In the genomic region with DNA sequence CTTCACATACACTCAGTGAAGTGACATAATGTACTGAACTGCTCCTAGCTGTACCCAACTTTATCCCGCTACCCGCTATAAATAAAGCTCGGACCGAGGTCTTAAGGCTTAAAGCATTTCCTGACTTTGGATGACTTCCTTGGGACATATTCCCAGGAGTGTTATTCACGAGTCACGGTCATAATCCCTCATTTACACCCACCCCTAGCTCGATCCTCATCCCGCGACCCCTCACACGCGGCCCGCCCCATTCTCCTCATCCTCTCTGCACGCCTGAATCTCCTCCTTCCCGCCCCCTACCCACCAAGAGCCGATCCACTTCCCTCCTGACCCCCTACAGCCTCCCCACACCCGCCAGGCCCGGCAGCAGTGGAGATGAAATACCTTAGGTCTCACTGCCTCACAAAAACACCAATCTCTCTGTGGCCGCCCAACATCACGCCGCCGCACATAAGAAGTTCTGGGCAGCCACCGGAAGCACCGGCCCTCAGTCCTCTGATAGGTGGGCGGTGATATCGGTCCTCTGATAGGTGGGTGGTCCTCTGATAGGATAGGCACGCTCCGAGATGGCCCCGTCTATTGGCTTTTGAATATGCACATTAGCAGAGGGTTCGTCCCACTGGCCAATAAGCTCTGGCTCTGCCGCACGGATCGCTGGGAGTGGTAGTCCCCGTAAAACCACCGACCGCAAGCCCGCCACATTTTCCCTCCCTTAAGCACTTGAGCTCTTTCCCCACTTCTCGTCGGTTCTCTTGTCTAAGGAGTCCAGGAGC, we compare ENCODE assay signal across 1 cellular context.
TF ChIP-seq lines count a peak whose summit lies in the region.

A gene with protein sequence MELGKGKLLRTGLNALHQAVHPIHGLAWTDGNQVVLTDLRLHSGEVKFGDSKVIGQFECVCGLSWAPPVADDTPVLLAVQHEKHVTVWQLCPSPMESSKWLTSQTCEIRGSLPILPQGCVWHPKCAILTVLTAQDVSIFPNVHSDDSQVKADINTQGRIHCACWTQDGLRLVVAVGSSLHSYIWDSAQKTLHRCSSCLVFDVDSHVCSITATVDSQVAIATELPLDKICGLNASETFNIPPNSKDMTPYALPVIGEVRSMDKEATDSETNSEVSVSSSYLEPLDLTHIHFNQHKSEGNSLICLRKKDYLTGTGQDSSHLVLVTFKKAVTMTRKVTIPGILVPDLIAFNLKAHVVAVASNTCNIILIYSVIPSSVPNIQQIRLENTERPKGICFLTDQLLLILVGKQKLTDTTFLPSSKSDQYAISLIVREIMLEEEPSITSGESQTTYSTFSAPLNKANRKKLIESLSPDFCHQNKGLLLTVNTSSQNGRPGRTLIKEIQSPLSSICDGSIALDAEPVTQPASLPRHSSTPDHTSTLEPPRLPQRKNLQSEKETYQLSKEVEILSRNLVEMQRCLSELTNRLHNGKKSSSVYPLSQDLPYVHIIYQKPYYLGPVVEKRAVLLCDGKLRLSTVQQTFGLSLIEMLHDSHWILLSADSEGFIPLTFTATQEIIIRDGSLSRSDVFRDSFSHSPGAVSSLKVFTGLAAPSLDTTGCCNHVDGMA (minus strand): TSS at position 462 of the 773 bp plus-strand sequence. CDS start 7,897 bp downstream, outside the sequence.

TF ChIP-seq in K562, 482 proteins besides CTCF, POLR2A, EP300 and RAD21 (continued from another document and continues in another):
- TF ChIP-seq ZNF280A (IDR thresholded peaks at IDR 0.05; ENCODE audit: low read depth, partially characterized antibody), result no peak
- TF ChIP-seq, protein P1, sequence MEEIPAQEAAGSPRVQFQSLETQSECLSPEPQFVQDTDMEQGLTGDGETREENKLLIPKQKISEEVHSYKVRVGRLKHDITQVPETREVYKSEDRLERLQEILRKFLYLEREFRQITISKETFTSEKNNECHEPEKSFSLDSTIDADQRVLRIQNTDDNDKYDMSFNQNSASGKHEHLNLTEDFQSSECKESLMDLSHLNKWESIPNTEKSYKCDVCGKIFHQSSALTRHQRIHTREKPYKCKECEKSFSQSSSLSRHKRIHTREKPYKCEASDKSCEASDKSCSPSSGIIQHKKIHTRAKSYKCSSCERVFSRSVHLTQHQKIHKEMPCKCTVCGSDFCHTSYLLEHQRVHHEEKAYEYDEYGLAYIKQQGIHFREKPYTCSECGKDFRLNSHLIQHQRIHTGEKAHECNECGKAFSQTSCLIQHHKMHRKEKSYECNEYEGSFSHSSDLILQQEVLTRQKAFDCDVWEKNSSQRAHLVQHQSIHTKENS (CRISPR knock-in tag; IDR thresholded peaks at IDR 0.05), result no peak
- no peak for TF ChIP-seq KLF6 (CRISPR knock-in tag; IDR thresholded peaks at IDR 0.05; ENCODE audit: borderline replicate concordance)
- TF ChIP-seq ZBTB33 (CRISPR knock-in tag; IDR thresholded peaks at IDR 0.05), result no peak; the same call in 1 of the 2 replicates
- TF ChIP-seq HES1 (IDR thresholded peaks at IDR 0.05; ENCODE audit: low read depth), result no peak
- TF ChIP-seq GABPB1 (CRISPR knock-in tag; IDR thresholded peaks at IDR 0.05), result peak; percentile 94
- TF ChIP-seq NRF1 (conservative IDR thresholded peaks at IDR 0.05 in 1 of 2, IDR thresholded peaks at IDR 0.05 in 1 of 2), result peak; percentile 49 to 65
- no peak for TF ChIP-seq CHD4 (IDR thresholded peaks at IDR 0.05; ENCODE audit: insufficient read depth, insufficient replicate concordance, low read depth, low read length, poor library complexity, severe bottlenecking)
- no peak for TF ChIP-seq MXI1 (IDR thresholded peaks at IDR 0.05; ENCODE audit: low read depth, low read length)
- TF ChIP-seq SMARCA5 (IDR thresholded peaks at IDR 0.05), result peak; percentile 17; the same call in 1 of the 2 replicates
- TF ChIP-seq, protein P2, sequence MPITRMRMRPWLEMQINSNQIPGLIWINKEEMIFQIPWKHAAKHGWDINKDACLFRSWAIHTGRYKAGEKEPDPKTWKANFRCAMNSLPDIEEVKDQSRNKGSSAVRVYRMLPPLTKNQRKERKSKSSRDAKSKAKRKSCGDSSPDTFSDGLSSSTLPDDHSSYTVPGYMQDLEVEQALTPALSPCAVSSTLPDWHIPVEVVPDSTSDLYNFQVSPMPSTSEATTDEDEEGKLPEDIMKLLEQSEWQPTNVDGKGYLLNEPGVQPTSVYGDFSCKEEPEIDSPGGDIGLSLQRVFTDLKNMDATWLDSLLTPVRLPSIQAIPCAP (CRISPR knock-in tag; IDR thresholded peaks at IDR 0.05; ENCODE audit: borderline replicate concordance), result no peak
- peak; percentile 61 for TF ChIP-seq ELF2 (CRISPR knock-in tag; IDR thresholded peaks at IDR 0.05)
- peak; percentile 94 for TF ChIP-seq RBFOX2 (IDR thresholded peaks at IDR 0.05; ENCODE audit: low read depth, low read length)
- peak; percentile 99 for TF ChIP-seq MBD2 (IDR thresholded peaks at IDR 0.05; ENCODE audit: borderline replicate concordance, low read depth)
- TF ChIP-seq ATF2 (CRISPR knock-in tag; IDR thresholded peaks at IDR 0.05), result no peak
- TF ChIP-seq FOSL1 (tag; conservative IDR thresholded peaks at IDR 0.05), result no peak
- no peak for TF ChIP-seq SPI1 (IDR thresholded peaks at IDR 0.05; ENCODE audit: borderline replicate concordance, low read depth, low read length)
- TF ChIP-seq, protein P3, sequence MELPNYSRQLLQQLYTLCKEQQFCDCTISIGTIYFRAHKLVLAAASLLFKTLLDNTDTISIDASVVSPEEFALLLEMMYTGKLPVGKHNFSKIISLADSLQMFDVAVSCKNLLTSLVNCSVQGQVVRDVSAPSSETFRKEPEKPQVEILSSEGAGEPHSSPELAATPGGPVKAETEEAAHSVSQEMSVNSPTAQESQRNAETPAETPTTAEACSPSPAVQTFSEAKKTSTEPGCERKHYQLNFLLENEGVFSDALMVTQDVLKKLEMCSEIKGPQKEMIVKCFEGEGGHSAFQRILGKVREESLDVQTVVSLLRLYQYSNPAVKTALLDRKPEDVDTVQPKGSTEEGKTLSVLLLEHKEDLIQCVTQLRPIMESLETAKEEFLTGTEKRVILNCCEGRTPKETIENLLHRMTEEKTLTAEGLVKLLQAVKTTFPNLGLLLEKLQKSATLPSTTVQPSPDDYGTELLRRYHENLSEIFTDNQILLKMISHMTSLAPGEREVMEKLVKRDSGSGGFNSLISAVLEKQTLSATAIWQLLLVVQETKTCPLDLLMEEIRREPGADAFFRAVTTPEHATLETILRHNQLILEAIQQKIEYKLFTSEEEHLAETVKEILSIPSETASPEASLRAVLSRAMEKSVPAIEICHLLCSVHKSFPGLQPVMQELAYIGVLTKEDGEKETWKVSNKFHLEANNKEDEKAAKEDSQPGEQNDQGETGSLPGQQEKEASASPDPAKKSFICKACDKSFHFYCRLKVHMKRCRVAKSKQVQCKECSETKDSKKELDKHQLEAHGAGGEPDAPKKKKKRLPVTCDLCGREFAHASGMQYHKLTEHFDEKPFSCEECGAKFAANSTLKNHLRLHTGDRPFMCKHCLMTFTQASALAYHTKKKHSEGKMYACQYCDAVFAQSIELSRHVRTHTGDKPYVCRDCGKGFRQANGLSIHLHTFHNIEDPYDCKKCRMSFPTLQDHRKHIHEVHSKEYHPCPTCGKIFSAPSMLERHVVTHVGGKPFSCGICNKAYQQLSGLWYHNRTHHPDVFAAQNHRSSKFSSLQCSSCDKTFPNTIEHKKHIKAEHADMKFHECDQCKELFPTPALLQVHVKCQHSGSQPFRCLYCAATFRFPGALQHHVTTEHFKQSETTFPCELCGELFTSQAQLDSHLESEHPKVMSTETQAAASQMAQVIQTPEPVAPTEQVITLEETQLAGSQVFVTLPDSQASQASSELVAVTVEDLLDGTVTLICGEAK (IDR thresholded peaks at IDR 0.05), result peak; percentile 89
- TF ChIP-seq, protein P3 (CRISPR knock-in tag; IDR thresholded peaks at IDR 0.05), result no peak
- no peak for TF ChIP-seq MCM2 (IDR thresholded peaks at IDR 0.05; ENCODE audit: low read depth)
- peak; percentile 39 for TF ChIP-seq C11orf30 (IDR thresholded peaks at IDR 0.05; ENCODE audit: low read depth)
- peak; percentile 91 for TF ChIP-seq HBP1 (CRISPR knock-in tag; IDR thresholded peaks at IDR 0.05)
- no peak for TF ChIP-seq ZNF316 (IDR thresholded peaks at IDR 0.05)
- TF ChIP-seq HMBOX1 (IDR thresholded peaks at IDR 0.05), result no peak
- no peak for TF ChIP-seq HIVEP1 (CRISPR knock-in tag; IDR thresholded peaks at IDR 0.05)
- TF ChIP-seq SMARCC2 (IDR thresholded peaks at IDR 0.05; ENCODE audit: low read depth), result no peak
- peak in 1 of 2 experiments; percentile 97; a peak in 2 of 4 replicates for TF ChIP-seq HDAC1 (IDR thresholded peaks at IDR 0.05)
